Comparison of ENCODE assay signal across 1 cellular context in the genomic region with DNA sequence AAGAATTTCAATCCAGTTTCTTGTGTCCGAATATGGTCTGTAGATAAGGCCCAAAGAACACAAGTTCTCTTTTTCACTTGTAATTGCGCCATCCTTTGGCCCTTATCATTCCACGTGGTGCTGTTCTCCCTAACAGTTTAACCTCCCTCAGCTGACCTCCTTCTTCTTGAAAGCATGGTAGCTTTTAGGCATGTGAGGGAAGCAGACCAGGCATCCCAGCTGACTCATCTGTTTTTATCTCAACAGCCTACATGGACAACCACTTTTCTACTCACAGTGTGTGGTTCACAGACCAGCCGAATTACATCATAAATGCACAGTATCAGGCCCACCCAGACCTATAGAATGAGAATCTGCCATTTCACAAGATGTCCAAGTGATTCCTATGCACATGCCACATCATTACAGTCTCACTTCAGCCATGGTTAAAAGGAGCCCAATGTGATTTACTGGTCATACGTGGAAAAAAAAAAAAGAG.
TF ChIP-seq lines count a peak whose summit lies in the region.

No MANE protein-coding gene starts in this region.

TF ChIP-seq in HepG2, 621 proteins besides CTCF, POLR2A, EP300 and RAD21 (continued from another document and continues in another):
- no peak for TF ChIP-seq HMGXB4 (CRISPR knock-in tag; IDR thresholded peaks at IDR 0.05; ENCODE audit: borderline replicate concordance in 1 of 2, low read depth in 1 of 2)
- peak; percentile 82 for TF ChIP-seq ZGPAT (CRISPR knock-in tag; IDR thresholded peaks at IDR 0.05)
- no peak for TF ChIP-seq CHCHD3 (CRISPR knock-in tag; IDR thresholded peaks at IDR 0.05)
- no peak for TF ChIP-seq ZNF251 (CRISPR knock-in tag; IDR thresholded peaks at IDR 0.05)
- TF ChIP-seq NCOA1 (CRISPR knock-in tag; IDR thresholded peaks at IDR 0.05) = no peak
- TF ChIP-seq PRDM10 (CRISPR knock-in tag; IDR thresholded peaks at IDR 0.05; ENCODE audit: low read depth) = 0 out of 2 replicates have a peak, but pooled peaks have one; percentile 51
- TF ChIP-seq RFX5 (IDR thresholded peaks at IDR 0.05; ENCODE audit: low read depth, low read length) = no peak
- TF ChIP-seq FOXP1 (IDR thresholded peaks at IDR 0.05) = no peak
- peak; percentile 38; the same call in 1 of the 2 replicates for TF ChIP-seq FOXP1 (CRISPR knock-in tag; IDR thresholded peaks at IDR 0.05)
- 0 out of 2 replicates have a peak, but pooled peaks have one; percentile 31 for TF ChIP-seq ETV5 (CRISPR knock-in tag; IDR thresholded peaks at IDR 0.05; ENCODE audit: borderline replicate concordance)
- 0 out of 2 replicates have a peak, but pooled peaks have one; percentile 52 for TF ChIP-seq KMT2A (CRISPR knock-in tag; IDR thresholded peaks at IDR 0.05)
- TF ChIP-seq, protein P1, sequence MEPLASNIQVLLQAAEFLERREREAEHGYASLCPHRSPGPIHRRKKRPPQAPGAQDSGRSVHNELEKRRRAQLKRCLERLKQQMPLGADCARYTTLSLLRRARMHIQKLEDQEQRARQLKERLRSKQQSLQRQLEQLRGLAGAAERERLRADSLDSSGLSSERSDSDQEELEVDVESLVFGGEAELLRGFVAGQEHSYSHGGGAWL (CRISPR knock-in tag; IDR thresholded peaks at IDR 0.05) = no peak
- no peak for TF ChIP-seq ZNF564 (CRISPR knock-in tag; IDR thresholded peaks at IDR 0.05)
- TF ChIP-seq ZNF407 (CRISPR knock-in tag; IDR thresholded peaks at IDR 0.05; ENCODE audit: not compliant biosample characterization) = no peak
- TF ChIP-seq SMAD3 (CRISPR knock-in tag; IDR thresholded peaks at IDR 0.05) = peak; percentile 79; the same call in 1 of the 2 replicates
- no peak for TF ChIP-seq CBX1 (IDR thresholded peaks at IDR 0.05; ENCODE audit: low read depth)
- TF ChIP-seq KLF12 (CRISPR knock-in tag; IDR thresholded peaks at IDR 0.05; ENCODE audit: borderline replicate concordance) = no peak
- no peak for TF ChIP-seq ATAD3A (CRISPR knock-in tag; IDR thresholded peaks at IDR 0.05)
- TF ChIP-seq FOXJ3 (CRISPR knock-in tag; IDR thresholded peaks at IDR 0.05; ENCODE audit: borderline replicate concordance) = no peak
- peak; percentile 61 for TF ChIP-seq BHLHE40 (IDR thresholded peaks at IDR 0.05; ENCODE audit: low read length)
- TF ChIP-seq, protein P2, sequence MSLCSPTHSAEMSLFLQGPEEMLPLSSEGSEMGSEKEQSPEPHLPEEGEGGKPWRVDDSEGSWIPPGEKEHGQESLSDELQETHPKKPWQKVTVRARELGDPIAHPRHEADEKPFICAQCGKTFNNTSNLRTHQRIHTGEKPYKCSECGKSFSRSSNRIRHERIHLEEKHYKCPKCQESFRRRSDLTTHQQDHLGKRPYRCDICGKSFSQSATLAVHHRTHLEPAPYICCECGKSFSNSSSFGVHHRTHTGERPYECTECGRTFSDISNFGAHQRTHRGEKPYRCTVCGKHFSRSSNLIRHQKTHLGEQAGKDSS (CRISPR knock-in tag; IDR thresholded peaks at IDR 0.05; ENCODE audit: borderline replicate concordance, low read depth) = no peak
- 0 out of 2 replicates have a peak, but pooled peaks have one; percentile 49 for TF ChIP-seq KLF6 (CRISPR knock-in tag; IDR thresholded peaks at IDR 0.05)
- peak; percentile 41 for TF ChIP-seq ZNF12 (CRISPR knock-in tag; IDR thresholded peaks at IDR 0.05)
- TF ChIP-seq ZFP62 (CRISPR knock-in tag; IDR thresholded peaks at IDR 0.05) = no peak
- 0 out of 2 replicates have a peak, but pooled peaks have one; percentile 21 for TF ChIP-seq KDM2A (CRISPR knock-in tag; IDR thresholded peaks at IDR 0.05; ENCODE audit: borderline replicate concordance, low read depth)
- TF ChIP-seq, protein P3, sequence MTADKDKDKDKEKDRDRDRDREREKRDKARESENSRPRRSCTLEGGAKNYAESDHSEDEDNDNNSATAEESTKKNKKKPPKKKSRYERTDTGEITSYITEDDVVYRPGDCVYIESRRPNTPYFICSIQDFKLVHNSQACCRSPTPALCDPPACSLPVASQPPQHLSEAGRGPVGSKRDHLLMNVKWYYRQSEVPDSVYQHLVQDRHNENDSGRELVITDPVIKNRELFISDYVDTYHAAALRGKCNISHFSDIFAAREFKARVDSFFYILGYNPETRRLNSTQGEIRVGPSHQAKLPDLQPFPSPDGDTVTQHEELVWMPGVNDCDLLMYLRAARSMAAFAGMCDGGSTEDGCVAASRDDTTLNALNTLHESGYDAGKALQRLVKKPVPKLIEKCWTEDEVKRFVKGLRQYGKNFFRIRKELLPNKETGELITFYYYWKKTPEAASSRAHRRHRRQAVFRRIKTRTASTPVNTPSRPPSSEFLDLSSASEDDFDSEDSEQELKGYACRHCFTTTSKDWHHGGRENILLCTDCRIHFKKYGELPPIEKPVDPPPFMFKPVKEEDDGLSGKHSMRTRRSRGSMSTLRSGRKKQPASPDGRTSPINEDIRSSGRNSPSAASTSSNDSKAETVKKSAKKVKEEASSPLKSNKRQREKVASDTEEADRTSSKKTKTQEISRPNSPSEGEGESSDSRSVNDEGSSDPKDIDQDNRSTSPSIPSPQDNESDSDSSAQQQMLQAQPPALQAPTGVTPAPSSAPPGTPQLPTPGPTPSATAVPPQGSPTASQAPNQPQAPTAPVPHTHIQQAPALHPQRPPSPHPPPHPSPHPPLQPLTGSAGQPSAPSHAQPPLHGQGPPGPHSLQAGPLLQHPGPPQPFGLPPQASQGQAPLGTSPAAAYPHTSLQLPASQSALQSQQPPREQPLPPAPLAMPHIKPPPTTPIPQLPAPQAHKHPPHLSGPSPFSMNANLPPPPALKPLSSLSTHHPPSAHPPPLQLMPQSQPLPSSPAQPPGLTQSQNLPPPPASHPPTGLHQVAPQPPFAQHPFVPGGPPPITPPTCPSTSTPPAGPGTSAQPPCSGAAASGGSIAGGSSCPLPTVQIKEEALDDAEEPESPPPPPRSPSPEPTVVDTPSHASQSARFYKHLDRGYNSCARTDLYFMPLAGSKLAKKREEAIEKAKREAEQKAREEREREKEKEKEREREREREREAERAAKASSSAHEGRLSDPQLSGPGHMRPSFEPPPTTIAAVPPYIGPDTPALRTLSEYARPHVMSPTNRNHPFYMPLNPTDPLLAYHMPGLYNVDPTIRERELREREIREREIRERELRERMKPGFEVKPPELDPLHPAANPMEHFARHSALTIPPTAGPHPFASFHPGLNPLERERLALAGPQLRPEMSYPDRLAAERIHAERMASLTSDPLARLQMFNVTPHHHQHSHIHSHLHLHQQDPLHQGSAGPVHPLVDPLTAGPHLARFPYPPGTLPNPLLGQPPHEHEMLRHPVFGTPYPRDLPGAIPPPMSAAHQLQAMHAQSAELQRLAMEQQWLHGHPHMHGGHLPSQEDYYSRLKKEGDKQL (CRISPR knock-in tag; IDR thresholded peaks at IDR 0.05; ENCODE audit: low read depth) = no peak
- no peak for TF ChIP-seq ZNF441 (CRISPR knock-in tag; IDR thresholded peaks at IDR 0.05; ENCODE audit: borderline replicate concordance)
